ENCODE assay signal across 8 cellular contexts in genomic region chr6:36678488-36679042, GRCh38. TPM values are rescaled to one million over a fixed set of nuclear protein-coding genes. Genes with fewer than 3 reads are reported as not detected.
DNase-seq lines count a peak whose midpoint lies in the region; ATAC-seq and TF ChIP-seq lines count a peak whose summit lies in the region.

CDKN1A (plus strand) TSS chr6:36678714; CDS start chr6:36684102, 5,388 bp downstream.

- H3K27ac Mint-ChIP-seq in CD4-positive, alpha-beta T cell, result peak within 1 kb of the TSS; percentile 94

- H3K27me3 ChIP-seq in CD4-positive, alpha-beta T cell (ENCODE audit: control insufficient read depth, insufficient read depth, low read length), result no peaks in the 10 kb centered on the region
- H3K27me3 ChIP-seq in HUES64 (ENCODE audit: insufficient read depth, low read length) (peaks cover 37% of the 10 kb centered on the region), OCI-LY3 (ENCODE audit: low read depth, low read length) (no peaks in the 10 kb centered on the region)

- peak within 1 kb of the TSS; percentile 72 for H3K4me3 ChIP-seq in HUES64 (ENCODE audit: low read length)
- peak within 1 kb of the TSS; percentile 96 for H3K4me3 ChIP-seq in OCI-LY3 (ENCODE audit: low read length)
- peak within 1 kb of the TSS; percentile 99 for H3K4me3 ChIP-seq in epithelial cell of proximal tubule (ENCODE audit: low read depth, low read length)

- H3K4me1 Mint-ChIP-seq in CD4-positive, alpha-beta T cell (ENCODE audit: low read depth), result peaks cover 45% of the 10 kb centered on the region

- H2AFZ ChIP-seq in OCI-LY3 (ENCODE audit: low read depth, low read length), result peak within 1 kb of the TSS; percentile 10

- H3K36me3 Mint-ChIP-seq in CD4-positive, alpha-beta T cell (ENCODE audit: low read depth), result peaks cover 5% of the 10 kb centered on the region

- peak; percentile 39 for ATAC-seq in CD4-positive, alpha-beta T cell (ENCODE audit: poor library complexity)
- ATAC-seq in GM21367 (IDR thresholded peaks at IDR 0.05; ENCODE audit: unreplicated experiment), result peak; percentile 36

- H3K4me1 ChIP-seq in HUES64 (ENCODE audit: insufficient read depth, low read length) (peaks cover 37% of the 10 kb centered on the region), OCI-LY3 (ENCODE audit: low read length) (peaks cover 55% of the 10 kb centered on the region)

- intact Hi-C loops in CD4-positive, alpha-beta T cell (cut with DNase I, micrococcal nuclease), result loop anchor here (2.0 to 5.0 kb wide), 2 partner anchors 78 to 79 kb away; no protein-coding TSS in a partner anchor

- peaks cover 50% of the 10 kb centered on the region for H3K79me2 ChIP-seq in OCI-LY3 (ENCODE audit: low read length)

- DNase-seq in CD4-positive, alpha-beta T cell, result peak; percentile 46 to 75 (median 60)
- peak; percentile 76 for DNase-seq in activated T-cell treated with anti-CD3 and anti-CD28 coated beads for 48 hours (ENCODE audit: low read depth)
- DNase-seq in epithelial cell of proximal tubule (ENCODE audit: low read depth), result no peak
- peak; percentile 93 for DNase-seq in mucosa of gallbladder (ENCODE audit: low spot score)
- peak; percentile 84 for DNase-seq in stimulated activated CD8-positive, alpha-beta memory T cell treated with anti-CD3 and anti-CD28 coated beads, Interleukin-4, amount 100 ng/mL, for 48 hours

- peak within 1 kb of the TSS; percentile 35 for H3K27ac ChIP-seq in CD4-positive, alpha-beta T cell (ENCODE audit: low read depth, low read length)
- H3K27ac ChIP-seq in HUES64 (ENCODE audit: low read depth, low read length), result no peak within 1 kb of the TSS; the same call in 1 of the 2 replicates
- peak within 1 kb of the TSS; percentile 97 for H3K27ac ChIP-seq in OCI-LY3 (ENCODE audit: low read length)

- WGBS in HUES64, result 1% methylated on average over 63 of the region's 63 CpGs

- H3K4me3 Mint-ChIP-seq in CD4-positive, alpha-beta T cell, result peak within 1 kb of the TSS; percentile 93

- H3K27me3 Mint-ChIP-seq in CD4-positive, alpha-beta T cell, result peaks cover 8% of the 10 kb centered on the region

- H3K4me2 ChIP-seq in OCI-LY3 (ENCODE audit: low read length), result peak within 1 kb of the TSS; percentile 97

- CTCF ChIA-PET in CD4-positive, alpha-beta T cell (lab: Charles Lee), result interaction anchor here (0.7 to 2.6 kb wide), 6 partner anchors 10 to 81 kb away, joined by 3 to 12 read pairs (median 6); no protein-coding TSS in a partner anchor

- no peak for TF ChIP-seq CTCF in CD4-positive, alpha-beta T cell (IDR thresholded peaks at IDR 0.05)
- TF ChIP-seq CTCF in OCI-LY3 (IDR thresholded peaks at IDR 0.05; ENCODE audit: low read depth, low read length), result no peak
- no peak for TF ChIP-seq CTCF in epithelial cell of proximal tubule (conservative IDR thresholded peaks at IDR 0.05; ENCODE audit: low read depth, low read length)

- H3K9ac ChIP-seq in HUES64 (ENCODE audit: low read depth, low read length) (peak within 1 kb of the TSS; percentile 58), OCI-LY3 (ENCODE audit: low read length) (peak within 1 kb of the TSS; percentile 99)

- H3K36me3 ChIP-seq in HUES64 (ENCODE audit: insufficient read depth, low read length) (peaks cover 3% of the 10 kb centered on the region; the same call in 1 of the 2 replicates), OCI-LY3 (replicated peaks; ENCODE audit: low read depth, low read length) (peaks cover 20% of the 10 kb centered on the region)

- H3K9me3 ChIP-seq in CD4-positive, alpha-beta T cell (ENCODE audit: control insufficient read depth, low read length), result no peaks in the 10 kb centered on the region
- H3K9me3 ChIP-seq in HUES64 (ENCODE audit: insufficient read depth, low read depth, low read length) (no peaks in the 10 kb centered on the region), OCI-LY3 (ENCODE audit: insufficient read depth, low read length) (no peaks in the 10 kb centered on the region)

- H4K20me1 ChIP-seq in OCI-LY3 (ENCODE audit: insufficient read depth, low read length), result peaks cover 15% of the 10 kb centered on the region

- POLR2A ChIA-PET in CD4-positive, alpha-beta T cell (lab: Charles Lee), result interaction anchor here (0.6 to 2.0 kb wide), 3 partner anchors 64 to 255 kb away, joined by 4 to 7 read pairs (median 6); no protein-coding TSS in a partner anchor

- no peaks in the 10 kb centered on the region for H3K9me3 Mint-ChIP-seq in CD4-positive, alpha-beta T cell

RNA-seq across cellular contexts. Expression of gene CDKN1A, which starts in this region (rescaled TPM):
- 10 to 100 TPM; 98.3 to 98.6 TPM for total RNA-seq in CD4-positive, alpha-beta T cell
- polyA plus RNA-seq in HUES64 (2013, experiment 1 of 2), result 20.0 TPM
- polyA plus RNA-seq in HUES64 (2013, experiment 2 of 2), result 17.7 TPM
- 208 and 427 TPM in 2 replicates for total RNA-seq in epithelial cell of proximal tubule
- total RNA-seq in mucosa of gallbladder, result 71.2 TPM
